8 cellular contexts compared by ENCODE assay signal in the genomic region with DNA sequence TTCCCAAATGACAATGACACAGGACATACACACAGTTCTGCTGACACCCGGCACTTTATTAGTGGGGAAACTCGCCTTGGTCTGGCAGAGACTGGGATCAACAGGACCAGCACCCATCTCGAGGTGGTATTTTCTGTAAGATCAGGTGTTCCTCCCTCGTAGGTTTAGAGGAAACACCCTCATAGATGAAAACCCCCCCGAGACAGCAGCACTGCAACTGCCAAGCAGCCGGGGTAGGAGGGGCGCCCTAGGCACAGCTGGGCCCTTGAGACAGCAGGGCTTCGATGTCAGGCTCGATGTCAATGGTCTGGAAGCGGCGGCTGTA. TPM values are rescaled to one million over a fixed set of nuclear protein-coding genes. Genes with fewer than 3 reads are reported as not detected.
DNase-seq lines count a peak whose midpoint lies in the region; ATAC-seq and TF ChIP-seq lines count a peak whose summit lies in the region.
"Not testable (repeated sequence)": the region's sequence is repeated elsewhere in the genome, so short reads cannot be mapped to it uniquely, and the experiment has no call there.

No MANE protein-coding gene starts in this region.

- H3K9me3 Mint-ChIP-seq in activated B cell treated with CpG ODN at 0.5 μM for 24 hours, brain, memory B cell: not testable (repeated sequence)

- H3K27ac ChIP-seq in DOHH2 (ENCODE audit: low read depth, low read length); Karpas-422 (ENCODE audit: low read length): not testable (repeated sequence)
- peak overlapping the region; percentile 90 for H3K27ac ChIP-seq in fibroblast of lung (ENCODE audit: insufficient read depth, low read length)
- H3K27ac ChIP-seq in rectal smooth muscle tissue (ENCODE audit: low read depth, low read length): peak overlapping the region; percentile 87
- H3K27ac ChIP-seq in urinary bladder (ENCODE audit: low read depth): peak overlapping the region; percentile 92

- peak overlapping the region; percentile 92 for H3K4me3 ChIP-seq in DOHH2 (ENCODE audit: low read length)
- H3K4me3 ChIP-seq in Karpas-422 (ENCODE audit: low read length): peak overlapping the region; percentile 70
- peak overlapping the region; percentile 69 to 84 (median 74) for H3K4me3 ChIP-seq in fibroblast of lung (replicated peaks in 1 of 4; ENCODE audit: control extremely low read depth in 1 of 4, insufficient read depth in 1 of 4, low read depth in 3 of 4, low read length in 4 of 4)
- peak overlapping the region; percentile 89 for H3K4me3 ChIP-seq in rectal smooth muscle tissue (ENCODE audit: low read length)
- peak overlapping the region; percentile 84 for H3K4me3 ChIP-seq in urinary bladder (ENCODE audit: low read depth, low read length)

- not testable (repeated sequence) for H2AFZ ChIP-seq in Karpas-422 (ENCODE audit: low read length); fibroblast of lung (ENCODE audit: low read length)

- H3K79me2 ChIP-seq in DOHH2 (ENCODE audit: control insufficient read depth, low read length) (peaks cover 23% of the 10 kb centered on the region), Karpas-422 (ENCODE audit: low read length) (peaks cover 15% of the 10 kb centered on the region), fibroblast of lung (ENCODE audit: control insufficient read depth, insufficient read depth, low read length) (peaks cover 22% of the 10 kb centered on the region)

- POLR2A ChIA-PET in activated B cell treated with CpG ODN at 0.5 μM for 24 hours (lab: Charles Lee): interaction anchor here (0.6 to 7.0 kb wide), 7 partner anchors 13 to 90 kb away, joined by 3 to 106 read pairs (median 10); partner anchors contain the start of genes NICN1, RHOA, TCTA and USP4

- H3K9me3 ChIP-seq in DOHH2 (ENCODE audit: control insufficient read depth, insufficient read depth, low read length); Karpas-422 (ENCODE audit: low read length); fibroblast of lung (ENCODE audit: control insufficient read depth, insufficient read depth, low read depth, low read length): not testable (repeated sequence)

- H3K27ac Mint-ChIP-seq in activated B cell treated with CpG ODN at 0.5 μM for 24 hours (peak overlapping the region; percentile 90), brain (peak overlapping the region; percentile 89 to 98 (median 94)), memory B cell (peak overlapping the region; percentile 91)

- H3K4me1 ChIP-seq in DOHH2 (ENCODE audit: control insufficient read depth, low read length) (peaks cover 43% of the 10 kb centered on the region), Karpas-422 (ENCODE audit: low read length) (peaks cover 24% of the 10 kb centered on the region), fibroblast of lung (ENCODE audit: control insufficient read depth, extremely low read depth, insufficient read depth, low read length) (peaks cover 27% of the 10 kb centered on the region)
- H3K4me1 ChIP-seq in rectal smooth muscle tissue (ENCODE audit: control insufficient read depth, insufficient read depth, low read length); urinary bladder (ENCODE audit: insufficient read depth): not testable (repeated sequence)

- peak overlapping the region; percentile 89 for H3K4me3 Mint-ChIP-seq in activated B cell treated with CpG ODN at 0.5 μM for 24 hours
- peak overlapping the region; percentile 90 to 95 (median 93) for H3K4me3 Mint-ChIP-seq in brain
- H3K4me3 Mint-ChIP-seq in memory B cell: peak overlapping the region; percentile 97

- H4K20me1 ChIP-seq in DOHH2 (ENCODE audit: control insufficient read depth, insufficient read depth, low read depth, low read length); Karpas-422 (ENCODE audit: insufficient read depth, low read depth, low read length); fibroblast of lung (ENCODE audit: control insufficient read depth, extremely low read depth, insufficient read depth, low read length): not testable (repeated sequence)

- peak overlapping the region; percentile 76; the same call in 1 of the 2 replicates for H3K9ac ChIP-seq in Karpas-422 (ENCODE audit: low read length)
- peak overlapping the region; percentile 78 for H3K9ac ChIP-seq in fibroblast of lung (ENCODE audit: insufficient read depth, low read length)
- H3K9ac ChIP-seq in rectal smooth muscle tissue (ENCODE audit: low read length): peak overlapping the region; percentile 61

- peaks cover 52% of the 10 kb centered on the region for H3K36me3 ChIP-seq in DOHH2 (ENCODE audit: control insufficient read depth, low read length)
- H3K36me3 ChIP-seq in Karpas-422 (ENCODE audit: insufficient read depth, low read length): peaks cover 14% of the 10 kb centered on the region
- H3K36me3 ChIP-seq in fibroblast of lung (ENCODE audit: control insufficient read depth, insufficient read depth, low read length): peaks cover 18% of the 10 kb centered on the region
- H3K36me3 ChIP-seq in rectal smooth muscle tissue (ENCODE audit: control insufficient read depth, insufficient read depth, low read length): peaks cover 22% of the 10 kb centered on the region
- not testable (repeated sequence) for H3K36me3 ChIP-seq in urinary bladder (ENCODE audit: insufficient read depth)

- H3K27me3 Mint-ChIP-seq in activated B cell treated with CpG ODN at 0.5 μM for 24 hours, brain, memory B cell: not testable (repeated sequence)

- CTCF ChIA-PET in activated B cell treated with CpG ODN at 0.5 μM for 24 hours (lab: Charles Lee): interaction anchor here (1.2 kb wide), 1 partner anchor 17 kb away, joined by 11 read pairs; the partner anchor contains the start of gene USP4

- not testable (repeated sequence) for H3K9me2 ChIP-seq in DOHH2 (replicated peaks; ENCODE audit: control insufficient read depth, low read length); Karpas-422 (replicated peaks; ENCODE audit: insufficient read depth, low read length)

- H3K4me2 ChIP-seq in DOHH2 (ENCODE audit: low read length) (peak overlapping the region; percentile 94), Karpas-422 (ENCODE audit: low read depth, low read length, poor library complexity, severe bottlenecking) (peak overlapping the region; percentile 67), fibroblast of lung (ENCODE audit: extremely low read depth, insufficient read depth, low read length) (peak overlapping the region; percentile 77)

- 46% methylated on average over 11 of the region's 11 CpGs for WGBS in urinary bladder

- peaks cover 31% of the 10 kb centered on the region for H3F3A ChIP-seq in DOHH2 (ENCODE audit: control insufficient read depth, insufficient read depth)

- H3K4me1 Mint-ChIP-seq in activated B cell treated with CpG ODN at 0.5 μM for 24 hours (peaks cover 46% of the 10 kb centered on the region), brain (peaks cover 32% of the 10 kb centered on the region), memory B cell (peaks cover 20% of the 10 kb centered on the region)

- H3K36me3 Mint-ChIP-seq in activated B cell treated with CpG ODN at 0.5 μM for 24 hours (ENCODE audit: low read depth): peaks cover 44% of the 10 kb centered on the region
- peaks cover 53% of the 10 kb centered on the region for H3K36me3 Mint-ChIP-seq in brain
- not testable (repeated sequence) for H3K36me3 Mint-ChIP-seq in memory B cell

- H3K27me3 ChIP-seq in DOHH2 (ENCODE audit: control insufficient read depth, low read length); Karpas-422 (ENCODE audit: low read length); fibroblast of lung (ENCODE audit: control insufficient read depth, insufficient read depth, low read length); rectal smooth muscle tissue (ENCODE audit: control insufficient read depth, insufficient read depth, low read length): not testable (repeated sequence)

- intact Hi-C loops in activated B cell treated with CpG ODN at 0.5 μM for 24 hours (cut with micrococcal nuclease): loop anchor here (1.0 kb wide), 2 partner anchors 12 to 17 kb away; partner anchors contain the start of gene USP4

- not testable (repeated sequence) for TF ChIP-seq CTCF in DOHH2 (IDR thresholded peaks at IDR 0.05; ENCODE audit: low read depth, low read length, poor library complexity, severe bottlenecking); activated B cell treated with CpG ODN at 0.5 μM for 24 hours (IDR thresholded peaks at IDR 0.05); brain (conservative IDR thresholded peaks at IDR 0.05); fibroblast of lung (conservative IDR thresholded peaks at IDR 0.05 in 1 of 2, IDR thresholded peaks at IDR 0.05 in 1 of 2; ENCODE audit: low read depth in 1 of 2, low read length in 2 of 2)

- ATAC-seq in activated B cell treated with CpG ODN at 0.5 μM for 24 hours (ENCODE audit: low read depth) (peak; percentile 49), memory B cell (ENCODE audit: low read depth) (peak; percentile 78)

- DNase-seq in Karpas-422; activated B cell treated with CpG ODN at 0.5 μM for 24 hours; fibroblast of lung (ENCODE audit: low read depth in 2 of 2): not testable (repeated sequence)
- DNase-seq in memory B cell (ENCODE audit: low spot score in 2 of 2): peak; percentile 38 to 54

RNA-seq across cellular contexts. Expression of gene GPX1, which starts 1.1 kb away (rescaled TPM):
- total RNA-seq in Karpas-422 (2014; rRNA removed; shearing (Covaris generic); ENCODE audit: low replicate concordance): 89.0 and 127 TPM in 2 replicates
- total RNA-seq in activated B cell treated with CpG ODN at 0.5 μM for 24 hours: 90.0 and 94.6 TPM in 2 replicates
- polyA plus RNA-seq in brain (ENCODE audit: insufficient read depth, low read depth, low replicate concordance): 188 TPM
- 447 and 456 TPM in 2 replicates for total RNA-seq in fibroblast of lung
- 227 and 428 TPM in 2 replicates for polyA plus RNA-seq in fibroblast of lung
- polyA plus RNA-seq in fibroblast of lung (2012): 398 and 683 TPM in 2 replicates
- 235 and 280 TPM in 2 replicates for polyA minus RNA-seq in fibroblast of lung (ENCODE audit: low replicate concordance)
- 49.2 TPM for total RNA-seq in urinary bladder
- polyA plus RNA-seq in urinary bladder: 411 TPM

RNA-seq across cellular contexts. Expression of gene USP4, which starts 17.2 kb away (rescaled TPM):
- total RNA-seq in Karpas-422 (2014; rRNA removed; shearing (Covaris generic); ENCODE audit: low replicate concordance): 30.0 and 31.7 TPM in 2 replicates
- total RNA-seq in activated B cell treated with CpG ODN at 0.5 μM for 24 hours: 86.7 and 115 TPM in 2 replicates
- polyA plus RNA-seq in brain (ENCODE audit: insufficient read depth, low read depth, low replicate concordance): 46.6 TPM
- 20.3 and 28.7 TPM in 2 replicates for total RNA-seq in fibroblast of lung
- polyA plus RNA-seq in fibroblast of lung: 47.1 and 53.9 TPM in 2 replicates
- polyA plus RNA-seq in fibroblast of lung (2012): 38.9 and 44.5 TPM in 2 replicates
- polyA minus RNA-seq in fibroblast of lung (ENCODE audit: low replicate concordance): 44.3 and 60.1 TPM in 2 replicates
- total RNA-seq in urinary bladder: 23.7 TPM
- 34.2 TPM for polyA plus RNA-seq in urinary bladder

RNA-seq across cellular contexts. Expression of gene RHOA, which starts 54.7 kb away (rescaled TPM):
- 227 and 281 TPM in 2 replicates for total RNA-seq in Karpas-422 (2014; rRNA removed; shearing (Covaris generic); ENCODE audit: low replicate concordance)
- 399 and 425 TPM in 2 replicates for total RNA-seq in activated B cell treated with CpG ODN at 0.5 μM for 24 hours
- polyA plus RNA-seq in brain (ENCODE audit: insufficient read depth, low read depth, low replicate concordance): 385 TPM
- total RNA-seq in fibroblast of lung: 352 and 548 TPM in 2 replicates
- 727 and 1,002 TPM in 2 replicates for polyA plus RNA-seq in fibroblast of lung
- 673 and 854 TPM in 2 replicates for polyA plus RNA-seq in fibroblast of lung (2012)
- polyA minus RNA-seq in fibroblast of lung (ENCODE audit: low replicate concordance): 753 and 846 TPM in 2 replicates
- 308 TPM for total RNA-seq in urinary bladder
- 451 TPM for polyA plus RNA-seq in urinary bladder

RNA-seq across cellular contexts. Expression of gene TCTA, which starts 55.1 kb away (rescaled TPM):
- 17.2 and 26.9 TPM in 2 replicates for total RNA-seq in Karpas-422 (2014; rRNA removed; shearing (Covaris generic); ENCODE audit: low replicate concordance)
- total RNA-seq in activated B cell treated with CpG ODN at 0.5 μM for 24 hours: 26.4 and 32.2 TPM in 2 replicates
- polyA plus RNA-seq in brain (ENCODE audit: insufficient read depth, low read depth, low replicate concordance): 56.6 TPM
- 14.4 and 34.5 TPM in 2 replicates for total RNA-seq in fibroblast of lung
- polyA plus RNA-seq in fibroblast of lung: 51.6 and 57.8 TPM in 2 replicates
- 34.6 and 38.4 TPM in 2 replicates for polyA plus RNA-seq in fibroblast of lung (2012)
- 30.2 and 47.6 TPM in 2 replicates for polyA minus RNA-seq in fibroblast of lung (ENCODE audit: low replicate concordance)
- total RNA-seq in urinary bladder: 11.1 TPM
- 38.4 TPM for polyA plus RNA-seq in urinary bladder
